15 cellular contexts compared by ENCODE assay signal in genomic region chr6:22877946-22878705, GRCh38.
DNase-seq lines count a peak whose midpoint lies in the region; TF ChIP-seq lines count a peak whose summit lies in the region.
"Had no signal": no experiment of that assay in that cellular context is flagged by ENCODE, and none has a peak within 500 bp of the region (broad histone marks: within the 10 kb centered on the region; RNA-seq: fewer than 3 reads in every experiment).

No MANE protein-coding gene starts in this region.

- H3K4me3 Mint-ChIP-seq in mesothelial cell of epicardium, result no peak overlapping the region
- H3K4me3 Mint-ChIP-seq: activated CD8-positive, alpha-beta T cell treated with anti-CD3 and anti-CD28 coated beads for 36 hours; activated naive CD8-positive, alpha-beta T cell; T-helper 1 cell treated with Interleukin-12 subunit alpha and Interleukin-12 subunit beta and Interleukin-4 antibody, amounts not matched to agents 30 μg/mL and 1 μg/mL, for 36 hours had no signal

- no peak for TF ChIP-seq CTCF in AG09309 (IDR thresholded peaks at IDR 0.05; ENCODE audit: control insufficient read depth, insufficient read depth, low read depth, low read length, missing control alignments)
- TF ChIP-seq CTCF in fibroblast of mammary gland (conservative IDR thresholded peaks at IDR 0.05; ENCODE audit: control insufficient read depth, insufficient read depth, low read depth, low read length), result no peak
- no peak for TF ChIP-seq CTCF in mesothelial cell of epicardium (IDR thresholded peaks at IDR 0.05; ENCODE audit: unreplicated experiment)

- peaks cover 10% of the 10 kb centered on the region for H3K9me3 Mint-ChIP-seq in mesothelial cell of epicardium
- H3K9me3 Mint-ChIP-seq: activated CD8-positive, alpha-beta T cell treated with anti-CD3 and anti-CD28 coated beads for 36 hours had no signal

- DNase-seq in AG09309 (ENCODE audit: low read depth), result peak; percentile 90
- DNase-seq in RPMI7951 (ENCODE audit: low read depth), result peak; percentile 38
- peak; percentile 47 for DNase-seq in fibroblast of mammary gland (ENCODE audit: low read depth)
- no peak for DNase-seq in mesothelial cell of epicardium (ENCODE audit: low spot score in 2 of 2, unreplicated experiment in 2 of 2)
- no peak for DNase-seq in NCI-H1048 (lab: John Stamatoyannopoulos, UW)
- DNase-seq in NCI-H187 treated with DMSO at 0.1 percent for 48 hours (lab: John Stamatoyannopoulos, UW), result no peak
- no peak for DNase-seq in activated gamma-delta T cell treated with Interleukin-2 at 50 U/mL for 16 hours
- no peak for DNase-seq in MG63
- DNase-seq: activated CD8-positive, alpha-beta T cell treated with anti-CD3 and anti-CD28 coated beads for 36 hours; effector CD4-positive, alpha-beta T cell; left colon; NCI-H1694; posterior cingulate gyrus had no signal

- no peak overlapping the region for H3K4me3 ChIP-seq in AG09309 (ENCODE audit: control insufficient read depth, low read depth, low read length)
- H3K4me3 ChIP-seq in fibroblast of mammary gland (ENCODE audit: control insufficient read depth, low read depth, low read length), result no peak overlapping the region
- no peak overlapping the region for H3K4me3 ChIP-seq in MG63

- H3K36me3 Mint-ChIP-seq in mesothelial cell of epicardium, result no peaks in the 10 kb centered on the region
- H3K36me3 Mint-ChIP-seq: activated naive CD8-positive, alpha-beta T cell had no signal

- H3K27ac Mint-ChIP-seq in mesothelial cell of epicardium, result peak overlapping the region; percentile 57
- H3K27ac Mint-ChIP-seq: activated CD8-positive, alpha-beta T cell treated with anti-CD3 and anti-CD28 coated beads for 36 hours; activated naive CD8-positive, alpha-beta T cell; T-helper 1 cell treated with Interleukin-12 subunit alpha and Interleukin-12 subunit beta and Interleukin-4 antibody, amounts not matched to agents 30 μg/mL and 1 μg/mL, for 36 hours had no signal

- peaks cover 40% of the 10 kb centered on the region for H3K4me1 Mint-ChIP-seq in mesothelial cell of epicardium

- no peaks in the 10 kb centered on the region for H3K27me3 Mint-ChIP-seq in mesothelial cell of epicardium (ENCODE audit: low read depth)
- H3K27me3 Mint-ChIP-seq: activated CD8-positive, alpha-beta T cell treated with anti-CD3 and anti-CD28 coated beads for 36 hours; activated naive CD8-positive, alpha-beta T cell had no signal

- no peaks in the 10 kb centered on the region for H3K36me3 ChIP-seq in MG63

- no peaks in the 10 kb centered on the region for H3K9me3 ChIP-seq in MG63

- no peaks in the 10 kb centered on the region for H3K27me3 ChIP-seq in MG63

Comparison
In these comparisons a context has a peak if more than half of its experiments do, and no peak if none do; other contexts are left out.
1. DNase-seq: peak in AG09309 (single experiment), RPMI7951 (single experiment) and fibroblast of mammary gland (single experiment); none in mesothelial cell of epicardium (0 of 2), NCI-H1048 (single experiment), NCI-H187 treated with DMSO at 0.1 percent for 48 hours (single experiment), activated gamma-delta T cell treated with Interleukin-2 at 50 U/mL for 16 hours (single experiment) and MG63 (single experiment).